Comparison of ENCODE assay signal across 32 cellular contexts in genomic region chr1:19305880-19306279, GRCh38. TPM values are rescaled to one million over a fixed set of nuclear protein-coding genes. Genes with fewer than 3 reads are reported as not detected.
"Had no signal": no experiment of that assay in that cellular context is flagged by ENCODE, and none has a peak within 500 bp of the region (broad histone marks: within the 10 kb centered on the region; RNA-seq: fewer than 3 reads in every experiment).

No MANE protein-coding gene starts in this region.

- H3K4me3 ChIP-seq: PC-9 had no signal

- H2AFZ ChIP-seq: PC-9 had no signal

- FAIRE-seq: RCC 7860 had no signal

- H3K27me3 ChIP-seq: brain microvascular endothelial cell had no signal

- ATAC-seq: activated CD8-positive, alpha-beta T cell treated with anti-CD3 and anti-CD28 coated beads, Interleukin-2, amount 10 ng/mL, durations not matched to agents 7 days and 5 days had no signal

- H3K27ac ChIP-seq: brain microvascular endothelial cell, PC-9, RWPE1, VCaP had no signal

- H3K4me2 ChIP-seq: PC-9 had no signal

- DNase-seq: activated CD4-positive, alpha-beta T cell treated with anti-CD3 and anti-CD28 coated beads, Interleukin-2, amount 10 ng/mL, durations not matched to agents 7 days and 5 days; activated CD4-positive, alpha-beta T cell treated with anti-CD3 and anti-CD28 coated beads, Interleukin-2, amount 50 U/mL, for 48 hours; activated CD4-positive, CD25-positive, alpha-beta regulatory T cell; activated CD8-positive, alpha-beta T cell treated with anti-CD3 and anti-CD28 coated beads, Interleukin-2, amount 10 ng/mL, durations not matched to agents 7 days and 5 days; activated naive CD4-positive, alpha-beta T cell; activated naive CD4-positive, alpha-beta T cell treated with anti-CD3 and anti-CD28 coated beads, Interleukin-2, amount 50 U/mL, for 16 hours; activated naive CD8-positive, alpha-beta T cell treated with anti-CD3 and anti-CD28 coated beads for 36 hours; activated T-cell treated with anti-CD3 and anti-CD28 coated beads, Interleukin-2, amount 50 U/mL, for 24 hours; amniotic stem cell; aorta; brain microvascular endothelial cell; central memory CD4-positive, alpha-beta T cell; NCI-H1092 treated with DMSO at 0.1 percent for 48 hours; NCI-H1417; NCI-H146; NCI-H187; NCI-H2029 treated with DMSO at 0.1 percent for 48 hours; NCI-H2107; NCI-H2171; NCI-H510A; NCI-H526; NCI-H748 treated with DMSO at 0.1 percent for 48 hours; NK-92 treated with Interleukin-12 subunit alpha and Interleukin-12 subunit beta, amount 100 ng/mL, for 24 hours; PC-9; Right ventricle myocardium superior; SW 1271; T-helper 1 cell; T-helper 2 cell; T-helper 9 cell had no signal

RNA-seq across cellular contexts. Expression of gene AKR7A3, which starts 17.3 kb away (rescaled TPM):
- total RNA-seq: Right ventricle myocardium superior had no signal
